Comparison of ENCODE assay signal across 13 cellular contexts in the genomic region with DNA sequence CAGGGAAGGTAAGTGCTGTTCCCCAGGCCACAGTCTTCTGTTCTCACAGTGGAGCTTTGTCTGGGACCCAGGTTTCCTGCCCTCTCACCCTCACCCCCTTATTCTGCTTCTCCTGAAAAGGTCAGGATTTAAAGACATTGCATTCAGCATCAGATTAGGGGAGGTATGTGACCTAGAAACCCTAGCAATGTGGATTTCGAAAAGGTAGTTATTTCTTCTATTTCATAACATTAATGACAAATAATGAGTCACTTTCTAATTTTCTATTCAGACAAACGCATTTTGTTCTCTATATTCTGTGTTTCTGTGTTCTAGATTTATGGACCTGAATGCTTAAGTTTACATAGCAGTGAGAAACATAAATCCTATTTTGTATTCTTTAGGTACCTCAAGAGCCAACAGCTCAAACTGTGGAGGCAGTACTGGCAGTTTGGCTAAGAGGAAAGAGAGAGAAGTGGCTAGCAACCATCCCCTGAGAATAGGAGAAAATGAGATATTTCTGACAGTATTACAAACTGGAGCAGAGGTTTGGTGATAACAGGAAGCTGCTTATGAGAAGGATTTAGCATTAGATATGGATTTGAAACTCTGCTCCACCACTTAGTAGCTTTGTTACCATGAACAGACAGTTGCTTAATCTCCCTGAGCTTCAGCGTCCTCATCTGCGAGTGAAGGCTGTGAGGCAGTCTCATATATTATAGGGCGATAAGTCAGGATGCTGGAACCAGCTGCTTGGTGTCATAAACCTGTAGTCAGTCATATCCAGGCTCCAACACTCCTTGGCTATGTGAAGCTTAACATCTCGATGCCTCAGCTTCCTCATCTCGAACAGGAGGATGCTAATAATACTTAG. TPM values are rescaled to one million over a fixed set of nuclear protein-coding genes. Genes with fewer than 3 reads are reported as not detected.
DNase-seq lines count a peak whose midpoint lies in the region; ATAC-seq and TF ChIP-seq lines count a peak whose summit lies in the region.
"Had no signal": no experiment of that assay in that cellular context is flagged by ENCODE, and none has a peak within 500 bp of the region (broad histone marks: within the 10 kb centered on the region; RNA-seq: fewer than 3 reads in every experiment).

No MANE protein-coding gene starts in this region.

- H3K27me3 ChIP-seq in GM23338 (ENCODE audit: insufficient read depth) (peaks cover 14% of the 10 kb centered on the region; the same call in 1 of the 2 replicates), gastroesophageal sphincter (no peaks in the 10 kb centered on the region), sigmoid colon (no peaks in the 10 kb centered on the region), Peyer's patch (no peaks in the 10 kb centered on the region)
- H3K27me3 ChIP-seq: tibial nerve had no signal

- intact Hi-C loops in sigmoid colon (cut with DNase I): no loop called here

- H4K20me1 ChIP-seq in GM23338 (replicated peaks; ENCODE audit: insufficient read depth): no peaks in the 10 kb centered on the region; the same call in 1 of the 2 replicates

- H3K4me1 ChIP-seq in GM23338 (ENCODE audit: insufficient read depth) (peaks cover 67% of the 10 kb centered on the region), gastroesophageal sphincter (peaks cover 0 to 38% (median 10%) of the 10 kb centered on the region in 3 donors), sigmoid colon (peaks cover 0 to 33% (median 23%) of the 10 kb centered on the region in 4 donors), Peyer's patch (no peaks in the 10 kb centered on the region)

- peaks cover 4% of the 10 kb centered on the region for H3K27me3 Mint-ChIP-seq in GM23338 (ENCODE audit: insufficient read depth, low read depth, poor library complexity)
- H3K27me3 Mint-ChIP-seq: activated naive CD8-positive, alpha-beta T cell treated with anti-CD3 and anti-CD28 coated beads, Interleukin-2, amount 10 ng/mL, durations not matched to agents 7 days and 5 days had no signal

- no peak for ATAC-seq in GM23338
- ATAC-seq in gastroesophageal sphincter: no peak
- ATAC-seq: activated CD8-positive, alpha-beta T cell treated with anti-CD3 and anti-CD28 coated beads for 36 hours had no signal

- no peak overlapping the region for H3K4me3 Mint-ChIP-seq in GM23338
- H3K4me3 Mint-ChIP-seq: activated CD8-positive, alpha-beta T cell treated with anti-CD3 and anti-CD28 coated beads for 36 hours; activated naive CD8-positive, alpha-beta T cell treated with anti-CD3 and anti-CD28 coated beads, Interleukin-2, amount 10 ng/mL, durations not matched to agents 7 days and 5 days had no signal

- H3K4me3 ChIP-seq in GM23338: no peak overlapping the region
- no peak overlapping the region for H3K4me3 ChIP-seq in gastroesophageal sphincter
- H3K4me3 ChIP-seq in sigmoid colon: no peak overlapping the region
- H3K4me3 ChIP-seq in Peyer's patch: no peak overlapping the region
- H3K4me3 ChIP-seq: tibial nerve had no signal

- TF ChIP-seq EP300 in gastroesophageal sphincter (IDR thresholded peaks at IDR 0.05): no peak
- TF ChIP-seq EP300 in sigmoid colon (IDR thresholded peaks at IDR 0.05): no peak

- peak overlapping the region; percentile 36 for H3K4me2 ChIP-seq in GM23338

- 0 out of 3 replicates have a peak, but pooled peaks cover 4% of the 10 kb centered on the region for H3K36me3 Mint-ChIP-seq in GM23338 (ENCODE audit: low read depth)
- H3K36me3 Mint-ChIP-seq: activated naive CD8-positive, alpha-beta T cell treated with anti-CD3 and anti-CD28 coated beads, Interleukin-2, amount 10 ng/mL, durations not matched to agents 7 days and 5 days had no signal

- no peaks in the 10 kb centered on the region for H3K9me3 Mint-ChIP-seq in GM23338
- H3K9me3 Mint-ChIP-seq: activated CD8-positive, alpha-beta T cell treated with anti-CD3 and anti-CD28 coated beads for 36 hours; activated naive CD8-positive, alpha-beta T cell treated with anti-CD3 and anti-CD28 coated beads, Interleukin-2, amount 10 ng/mL, durations not matched to agents 7 days and 5 days had no signal

- H3F3A ChIP-seq in GM23338 (replicated peaks; ENCODE audit: low read depth): no peaks in the 10 kb centered on the region

- H3K27ac Mint-ChIP-seq in GM23338: no peak overlapping the region
- H3K27ac Mint-ChIP-seq: activated CD8-positive, alpha-beta T cell treated with anti-CD3 and anti-CD28 coated beads for 36 hours; activated naive CD8-positive, alpha-beta T cell treated with anti-CD3 and anti-CD28 coated beads, Interleukin-2, amount 10 ng/mL, durations not matched to agents 7 days and 5 days had no signal

- no peak overlapping the region for H2AFZ ChIP-seq in GM23338

- H3K79me2 ChIP-seq in GM23338 (replicated peaks; ENCODE audit: insufficient read depth): peaks cover 16% of the 10 kb centered on the region

- H3K4me1 Mint-ChIP-seq in GM23338: peaks cover 72% of the 10 kb centered on the region
- H3K4me1 Mint-ChIP-seq: activated naive CD8-positive, alpha-beta T cell treated with anti-CD3 and anti-CD28 coated beads, Interleukin-2, amount 10 ng/mL, durations not matched to agents 7 days and 5 days had no signal

- H3K9me2 ChIP-seq in GM23338 (ENCODE audit: insufficient read depth): no peaks in the 10 kb centered on the region

- H3K27ac ChIP-seq in GM23338 (ENCODE audit: low read depth) (no peak overlapping the region), VCaP (peak overlapping the region; percentile 94), gastroesophageal sphincter (peak overlapping the region in 3 of 4 donors; percentile 5 to 45 (median 26)), sigmoid colon (peak overlapping the region in 3 of 4 donors; percentile 2 to 52 (median 16)), Peyer's patch (no peak overlapping the region)

- no peak for TF ChIP-seq POLR2A in gastroesophageal sphincter (IDR thresholded peaks at IDR 0.05)
- no peak for TF ChIP-seq POLR2A in sigmoid colon (IDR thresholded peaks at IDR 0.05)
- no peak for TF ChIP-seq POLR2A in Peyer's patch (IDR thresholded peaks at IDR 0.05)

- no peaks in the 10 kb centered on the region for H3K36me3 ChIP-seq in GM23338 (ENCODE audit: insufficient read depth)
- no peaks in the 10 kb centered on the region for H3K36me3 ChIP-seq in gastroesophageal sphincter
- no peaks in the 10 kb centered on the region for H3K36me3 ChIP-seq in sigmoid colon
- no peaks in the 10 kb centered on the region for H3K36me3 ChIP-seq in Peyer's patch
- H3K36me3 ChIP-seq: tibial nerve had no signal

- DNase-seq in GM23338 (ENCODE audit: low spot score) (no peak), sigmoid colon (no peak), Peyer's patch (no peak), SIG-M5 treated with dmso at 0.1 percent for 504 hours (lab: John Stamatoyannopoulos, UW; ENCODE audit: unreplicated experiment) (no peak), NCI-H2029 (lab: John Stamatoyannopoulos, UW) (no peak)
- no peak for DNase-seq in stimulated activated CD4-positive, alpha-beta T cell treated with anti-CD3 and anti-CD28 coated beads, Interleukin-12 subunit alpha, Interleukin-12 subunit beta, amount 100 ng/mL, for 4 hours
- DNase-seq: activated CD8-positive, alpha-beta T cell treated with anti-CD3 and anti-CD28 coated beads for 36 hours; activated naive CD8-positive, alpha-beta T cell treated with anti-CD3 and anti-CD28 coated beads, Interleukin-2, amount 10 ng/mL, durations not matched to agents 7 days and 5 days; DMS53; foreskin melanocyte had no signal

- WGBS in gastroesophageal sphincter (ENCODE audit: low coverage in 1 of 2), 2 donors: 25 to 36% methylated on average over 6 to 7 of the region's 7 CpGs
- 72 to 81% methylated on average over 7 of the region's 7 CpGs for whole genome bisulfite sequencing in sigmoid colon, 2 donors

- H3K9me3 ChIP-seq in gastroesophageal sphincter: no peaks in the 10 kb centered on the region
- no peaks in the 10 kb centered on the region for H3K9me3 ChIP-seq in sigmoid colon
- H3K9me3 ChIP-seq in Peyer's patch: no peaks in the 10 kb centered on the region
- H3K9me3 ChIP-seq: tibial nerve had no signal

- TF ChIP-seq CTCF in GM23338 (conservative IDR thresholded peaks at IDR 0.05; ENCODE audit: low read depth in 2 of 2): no peak
- no peak for TF ChIP-seq CTCF in VCaP (conservative IDR thresholded peaks at IDR 0.05)
- TF ChIP-seq CTCF in gastroesophageal sphincter (IDR thresholded peaks at IDR 0.05): no peak
- no peak for TF ChIP-seq CTCF in sigmoid colon (IDR thresholded peaks at IDR 0.05)
- no peak for TF ChIP-seq CTCF in Peyer's patch (IDR thresholded peaks at IDR 0.05)

TF ChIP-seq in GM23338, 12 proteins besides CTCF, POLR2A, EP300 and RAD21 (continues in another document):
- no peak for TF ChIP-seq ZNF114 (CRISPR knock-in tag; IDR thresholded peaks at IDR 0.05)
- no peak for TF ChIP-seq NANOG (IDR thresholded peaks at IDR 0.05; ENCODE audit: borderline replicate concordance)
- TF ChIP-seq, protein P1, sequence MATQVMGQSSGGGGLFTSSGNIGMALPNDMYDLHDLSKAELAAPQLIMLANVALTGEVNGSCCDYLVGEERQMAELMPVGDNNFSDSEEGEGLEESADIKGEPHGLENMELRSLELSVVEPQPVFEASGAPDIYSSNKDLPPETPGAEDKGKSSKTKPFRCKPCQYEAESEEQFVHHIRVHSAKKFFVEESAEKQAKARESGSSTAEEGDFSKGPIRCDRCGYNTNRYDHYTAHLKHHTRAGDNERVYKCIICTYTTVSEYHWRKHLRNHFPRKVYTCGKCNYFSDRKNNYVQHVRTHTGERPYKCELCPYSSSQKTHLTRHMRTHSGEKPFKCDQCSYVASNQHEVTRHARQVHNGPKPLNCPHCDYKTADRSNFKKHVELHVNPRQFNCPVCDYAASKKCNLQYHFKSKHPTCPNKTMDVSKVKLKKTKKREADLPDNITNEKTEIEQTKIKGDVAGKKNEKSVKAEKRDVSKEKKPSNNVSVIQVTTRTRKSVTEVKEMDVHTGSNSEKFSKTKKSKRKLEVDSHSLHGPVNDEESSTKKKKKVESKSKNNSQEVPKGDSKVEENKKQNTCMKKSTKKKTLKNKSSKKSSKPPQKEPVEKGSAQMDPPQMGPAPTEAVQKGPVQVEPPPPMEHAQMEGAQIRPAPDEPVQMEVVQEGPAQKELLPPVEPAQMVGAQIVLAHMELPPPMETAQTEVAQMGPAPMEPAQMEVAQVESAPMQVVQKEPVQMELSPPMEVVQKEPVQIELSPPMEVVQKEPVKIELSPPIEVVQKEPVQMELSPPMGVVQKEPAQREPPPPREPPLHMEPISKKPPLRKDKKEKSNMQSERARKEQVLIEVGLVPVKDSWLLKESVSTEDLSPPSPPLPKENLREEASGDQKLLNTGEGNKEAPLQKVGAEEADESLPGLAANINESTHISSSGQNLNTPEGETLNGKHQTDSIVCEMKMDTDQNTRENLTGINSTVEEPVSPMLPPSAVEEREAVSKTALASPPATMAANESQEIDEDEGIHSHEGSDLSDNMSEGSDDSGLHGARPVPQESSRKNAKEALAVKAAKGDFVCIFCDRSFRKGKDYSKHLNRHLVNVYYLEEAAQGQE (IDR thresholded peaks at IDR 0.05; ENCODE audit: unreplicated experiment): no peak

RNA-seq across cellular contexts. Expression of a gene that starts 28.2 kb away (rescaled TPM):
- 24.0 and 25.9 TPM in 2 replicates for total RNA-seq in GM23338 (2014; rRNA removed; shearing (Covaris generic))
- polyA plus RNA-seq in GM23338 (2016; fragmentation: Nextera tagmentation; extraction: Ambion mirVana) (10.1 and 11.2 TPM in 2 replicates), sigmoid colon (1 to 10 TPM in 2 of 3 donors, under 1 TPM in 1; 0.92 to 4.0 (median 2.4) TPM)
- total RNA-seq in gastroesophageal sphincter (10 to 100 TPM; 14.8 to 28.7 (median 18.4) TPM), sigmoid colon (10 to 100 TPM; 11.1 to 19.3 (median 16.4) TPM), Peyer's patch (10 to 100 TPM in 2 of 4 donors, 1 to 10 TPM in 1, under 1 TPM in 1; 0.18 to 74.3 (median 7.3) TPM)

Comparison
In these comparisons a context has a peak if more than half of its experiments do, and no peak if none do; other contexts are left out.
1. H3K27ac ChIP-seq: peak in VCaP (single experiment), gastroesophageal sphincter (3 of 4) and sigmoid colon (3 of 4); none in GM23338 (single experiment) and Peyer's patch (0 of 4).